8 cellular contexts compared by ENCODE assay signal in the genomic region with DNA sequence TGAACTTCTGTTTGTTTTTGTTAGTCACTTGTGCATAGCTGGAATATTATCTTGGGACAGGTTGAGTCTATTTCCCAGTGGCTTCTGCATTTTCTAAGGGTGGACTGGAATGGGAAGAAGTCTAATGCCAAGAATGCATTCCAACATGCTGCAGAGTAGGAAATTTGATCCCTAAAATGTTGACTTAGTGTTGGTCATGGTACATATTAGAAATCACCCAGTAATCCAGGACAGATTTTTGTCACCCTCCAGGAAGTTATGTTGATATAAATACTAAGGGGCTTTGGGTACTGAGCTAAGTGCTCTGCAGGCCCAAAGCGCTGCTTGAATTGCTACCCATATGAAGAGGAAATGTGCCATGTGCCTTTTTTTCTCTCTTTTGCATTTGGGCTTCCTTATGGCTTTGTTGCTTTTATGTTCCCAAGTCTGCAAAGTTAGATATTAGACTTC. TPM values are rescaled to one million over a fixed set of nuclear protein-coding genes. Genes with fewer than 3 reads are reported as not detected.
A peak's percentile ranks its signal among the peaks of the same experiment; 100 is the strongest.
DNase-seq lines count a peak whose midpoint lies in the region; ATAC-seq and TF ChIP-seq lines count a peak whose summit lies in the region.

No MANE protein-coding gene starts in this region.

- no peak for TF ChIP-seq POLR2A in thyroid gland (IDR thresholded peaks at IDR 0.05)

- H3K27me3 ChIP-seq in thyroid gland = no peaks in the 10 kb centered on the region

- POLR2A ChIA-PET in activated CD4-positive, alpha-beta memory T cell treated with anti-CD3 and anti-CD28 coated beads for 36 hours (lab: Charles Lee) = interaction anchor here (0.9 to 1.5 kb wide), 2 partner anchors 10 to 13 kb away, joined by 3 to 4 read pairs; partner anchors contain the start of gene ARID1A
- POLR2A ChIA-PET in activated CD4-positive, alpha-beta memory T cell treated with anti-CD3 and anti-CD28 coated beads, Interleukin-2, amount 10 ng/mL, durations not matched to agents 7 days and 5 days (lab: Charles Lee) = interaction anchor here (0.9 to 16.4 kb wide), 6 partner anchors 8 to 84 kb away, joined by 3 to 516 read pairs (median 8); partner anchors contain the start of gene PIGV
- POLR2A ChIA-PET in activated CD8-positive, alpha-beta T cell treated with anti-CD3 and anti-CD28 coated beads for 36 hours (lab: Charles Lee) = interaction anchor here (0.8 to 6.2 kb wide), 6 partner anchors 8 to 83 kb away, joined by 3 to 46 read pairs (median 10); no protein-coding TSS in a partner anchor

- H3K9me3 Mint-ChIP-seq in activated CD4-positive, alpha-beta memory T cell treated with anti-CD3 and anti-CD28 coated beads for 36 hours = no peaks in the 10 kb centered on the region
- H3K9me3 Mint-ChIP-seq in activated CD4-positive, alpha-beta memory T cell treated with anti-CD3 and anti-CD28 coated beads, Interleukin-2, amount 10 ng/mL, durations not matched to agents 7 days and 5 days = no peaks in the 10 kb centered on the region
- H3K9me3 Mint-ChIP-seq in activated CD8-positive, alpha-beta T cell treated with anti-CD3 and anti-CD28 coated beads for 36 hours = no peaks in the 10 kb centered on the region

- TF ChIP-seq CTCF in activated CD8-positive, alpha-beta T cell treated with anti-CD3 and anti-CD28 coated beads for 36 hours (IDR thresholded peaks at IDR 0.05) = no peak
- TF ChIP-seq CTCF in thyroid gland (IDR thresholded peaks at IDR 0.05) = no peak

- peak overlapping the region; percentile 52 for H3K27ac Mint-ChIP-seq in activated CD4-positive, alpha-beta memory T cell treated with anti-CD3 and anti-CD28 coated beads for 36 hours
- H3K27ac Mint-ChIP-seq in activated CD4-positive, alpha-beta memory T cell treated with anti-CD3 and anti-CD28 coated beads, Interleukin-2, amount 10 ng/mL, durations not matched to agents 7 days and 5 days = no peak overlapping the region
- H3K27ac Mint-ChIP-seq in activated CD8-positive, alpha-beta T cell treated with anti-CD3 and anti-CD28 coated beads for 36 hours = peak overlapping the region; percentile 85

- no peaks in the 10 kb centered on the region for H3K9me3 ChIP-seq in thyroid gland

- CTCF ChIA-PET in activated CD4-positive, alpha-beta memory T cell treated with anti-CD3 and anti-CD28 coated beads for 36 hours (lab: Charles Lee) = interaction anchor here (1.1 kb wide), 1 partner anchor 39 kb away, joined by 3 read pairs; no protein-coding TSS in a partner anchor
- CTCF ChIA-PET in activated CD4-positive, alpha-beta memory T cell treated with anti-CD3 and anti-CD28 coated beads, Interleukin-2, amount 10 ng/mL, durations not matched to agents 7 days and 5 days (lab: Charles Lee) = interaction anchor here (1.2 kb wide), 1 partner anchor 14 kb away, joined by 4 read pairs; no protein-coding TSS in a partner anchor
- CTCF ChIA-PET in activated CD8-positive, alpha-beta T cell treated with anti-CD3 and anti-CD28 coated beads for 36 hours (lab: Charles Lee) = interaction anchor here (1.4 to 11.2 kb wide), 3 partner anchors 22 to 103 kb away, joined by 3 to 126 read pairs (median 36); partner anchors contain the start of gene PIGV

- intact Hi-C loops in activated CD4-positive, alpha-beta memory T cell treated with anti-CD3 and anti-CD28 coated beads for 36 hours (cut with micrococcal nuclease) = no loop called here
- intact Hi-C loops in activated CD8-positive, alpha-beta T cell treated with anti-CD3 and anti-CD28 coated beads for 36 hours (cut with micrococcal nuclease) = no loop called here
- intact Hi-C loops in thyroid gland (cut with DNase I) = no loop called here

- peaks cover 40% of the 10 kb centered on the region for H3K4me1 Mint-ChIP-seq in activated CD4-positive, alpha-beta memory T cell treated with anti-CD3 and anti-CD28 coated beads for 36 hours (ENCODE audit: low read depth)
- peaks cover 33% of the 10 kb centered on the region for H3K4me1 Mint-ChIP-seq in activated CD4-positive, alpha-beta memory T cell treated with anti-CD3 and anti-CD28 coated beads, Interleukin-2, amount 10 ng/mL, durations not matched to agents 7 days and 5 days
- peaks cover 38% of the 10 kb centered on the region for H3K4me1 Mint-ChIP-seq in activated CD8-positive, alpha-beta T cell treated with anti-CD3 and anti-CD28 coated beads for 36 hours (ENCODE audit: low read depth)

- H3K4me3 Mint-ChIP-seq in activated CD4-positive, alpha-beta memory T cell treated with anti-CD3 and anti-CD28 coated beads for 36 hours = no peak overlapping the region
- no peak overlapping the region for H3K4me3 Mint-ChIP-seq in activated CD4-positive, alpha-beta memory T cell treated with anti-CD3 and anti-CD28 coated beads, Interleukin-2, amount 10 ng/mL, durations not matched to agents 7 days and 5 days
- peak overlapping the region; percentile 62 for H3K4me3 Mint-ChIP-seq in activated CD8-positive, alpha-beta T cell treated with anti-CD3 and anti-CD28 coated beads for 36 hours

- H3K27me3 Mint-ChIP-seq in activated CD4-positive, alpha-beta memory T cell treated with anti-CD3 and anti-CD28 coated beads for 36 hours = no peaks in the 10 kb centered on the region
- H3K27me3 Mint-ChIP-seq in activated CD4-positive, alpha-beta memory T cell treated with anti-CD3 and anti-CD28 coated beads, Interleukin-2, amount 10 ng/mL, durations not matched to agents 7 days and 5 days = no peaks in the 10 kb centered on the region
- no peaks in the 10 kb centered on the region for H3K27me3 Mint-ChIP-seq in activated CD8-positive, alpha-beta T cell treated with anti-CD3 and anti-CD28 coated beads for 36 hours

- H3K36me3 ChIP-seq in thyroid gland = no peaks in the 10 kb centered on the region

- ATAC-seq in activated CD8-positive, alpha-beta T cell treated with anti-CD3 and anti-CD28 coated beads for 36 hours = no peak
- no peak for ATAC-seq in GM19328 (IDR thresholded peaks at IDR 0.05; ENCODE audit: unreplicated experiment)

- H3K4me1 ChIP-seq in thyroid gland = peaks cover 55 to 72% of the 10 kb centered on the region in 2 donors

- H3K27ac ChIP-seq in thyroid gland = peak overlapping the region; percentile 55 to 58 (median 56)

- H3K4me3 ChIP-seq in thyroid gland (replicated peaks in 1 of 3) = no peak overlapping the region

- no peak for DNase-seq in activated CD4-positive, alpha-beta memory T cell treated with anti-CD3 and anti-CD28 coated beads for 36 hours
- no peak for DNase-seq in activated CD4-positive, alpha-beta memory T cell treated with anti-CD3 and anti-CD28 coated beads, Interleukin-2, amount 10 ng/mL, durations not matched to agents 7 days and 5 days
- DNase-seq in activated CD8-positive, alpha-beta T cell treated with anti-CD3 and anti-CD28 coated beads for 36 hours = no peak
- DNase-seq in iris pigment epithelial cell (ENCODE audit: low read depth) (peak; percentile 77), thyroid gland (no peak), islet precursor cell (no peak)
- no peak for DNase-seq in stimulated activated CD4-positive, alpha-beta T cell treated with anti-CD3 and anti-CD28 coated beads, Interleukin-12 subunit alpha, Interleukin-12 subunit beta, amount 100 ng/mL, for 4 hours

- 52 to 53% methylated on average over 1 of the region's 1 CpG for WGBS in thyroid gland, 2 donors

- H3K36me3 Mint-ChIP-seq in activated CD4-positive, alpha-beta memory T cell treated with anti-CD3 and anti-CD28 coated beads for 36 hours = peaks cover 28% of the 10 kb centered on the region
- H3K36me3 Mint-ChIP-seq in activated CD4-positive, alpha-beta memory T cell treated with anti-CD3 and anti-CD28 coated beads, Interleukin-2, amount 10 ng/mL, durations not matched to agents 7 days and 5 days (ENCODE audit: low read depth) = peaks cover 53% of the 10 kb centered on the region
- peaks cover 53% of the 10 kb centered on the region for H3K36me3 Mint-ChIP-seq in activated CD8-positive, alpha-beta T cell treated with anti-CD3 and anti-CD28 coated beads for 36 hours (ENCODE audit: low read depth)

RNA-seq across cellular contexts. Expression of gene ARID1A, which starts 10.0 kb away (rescaled TPM):
- total RNA-seq in activated CD4-positive, alpha-beta memory T cell treated with anti-CD3 and anti-CD28 coated beads for 36 hours = 10 to 100 TPM; 64.3 to 67.8 TPM
- total RNA-seq in activated CD4-positive, alpha-beta memory T cell treated with anti-CD3 and anti-CD28 coated beads, Interleukin-2, amount 10 ng/mL, durations not matched to agents 7 days and 5 days = 10 to 100 TPM; 88.9 to 90.0 TPM
- 10 to 100 TPM; 82.4 to 84.9 TPM for total RNA-seq in activated CD8-positive, alpha-beta T cell treated with anti-CD3 and anti-CD28 coated beads for 36 hours
- 10 to 100 TPM; 44.1 to 97.3 (median 78.4) TPM for total RNA-seq in thyroid gland
